In the genomic region with DNA sequence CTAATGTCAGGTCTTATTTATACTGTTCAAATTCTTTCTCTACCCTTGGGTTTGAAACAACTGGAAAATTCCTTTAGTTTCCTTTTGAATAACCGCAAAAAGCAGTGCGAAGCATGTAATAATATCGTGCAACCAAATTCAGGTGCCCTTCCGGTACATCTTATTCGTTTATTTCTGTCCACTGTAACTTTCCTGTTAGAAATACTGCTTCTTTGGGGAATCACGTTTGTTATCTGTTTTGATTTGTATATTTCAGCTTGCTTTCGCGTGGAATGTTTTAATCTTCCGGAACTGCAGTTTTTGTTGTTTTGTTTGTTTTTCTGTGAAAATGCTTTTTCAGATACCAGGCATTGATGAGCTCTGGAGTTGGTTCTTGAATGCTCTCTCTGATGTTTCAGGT, we compare ENCODE assay signal across 1 cellular context.
TF ChIP-seq lines count a peak whose summit lies in the region.

No MANE protein-coding gene starts in this region.

TF ChIP-seq in GM23338, 12 proteins besides CTCF, POLR2A, EP300 and RAD21 (continued from another document):
- TF ChIP-seq, protein P1, sequence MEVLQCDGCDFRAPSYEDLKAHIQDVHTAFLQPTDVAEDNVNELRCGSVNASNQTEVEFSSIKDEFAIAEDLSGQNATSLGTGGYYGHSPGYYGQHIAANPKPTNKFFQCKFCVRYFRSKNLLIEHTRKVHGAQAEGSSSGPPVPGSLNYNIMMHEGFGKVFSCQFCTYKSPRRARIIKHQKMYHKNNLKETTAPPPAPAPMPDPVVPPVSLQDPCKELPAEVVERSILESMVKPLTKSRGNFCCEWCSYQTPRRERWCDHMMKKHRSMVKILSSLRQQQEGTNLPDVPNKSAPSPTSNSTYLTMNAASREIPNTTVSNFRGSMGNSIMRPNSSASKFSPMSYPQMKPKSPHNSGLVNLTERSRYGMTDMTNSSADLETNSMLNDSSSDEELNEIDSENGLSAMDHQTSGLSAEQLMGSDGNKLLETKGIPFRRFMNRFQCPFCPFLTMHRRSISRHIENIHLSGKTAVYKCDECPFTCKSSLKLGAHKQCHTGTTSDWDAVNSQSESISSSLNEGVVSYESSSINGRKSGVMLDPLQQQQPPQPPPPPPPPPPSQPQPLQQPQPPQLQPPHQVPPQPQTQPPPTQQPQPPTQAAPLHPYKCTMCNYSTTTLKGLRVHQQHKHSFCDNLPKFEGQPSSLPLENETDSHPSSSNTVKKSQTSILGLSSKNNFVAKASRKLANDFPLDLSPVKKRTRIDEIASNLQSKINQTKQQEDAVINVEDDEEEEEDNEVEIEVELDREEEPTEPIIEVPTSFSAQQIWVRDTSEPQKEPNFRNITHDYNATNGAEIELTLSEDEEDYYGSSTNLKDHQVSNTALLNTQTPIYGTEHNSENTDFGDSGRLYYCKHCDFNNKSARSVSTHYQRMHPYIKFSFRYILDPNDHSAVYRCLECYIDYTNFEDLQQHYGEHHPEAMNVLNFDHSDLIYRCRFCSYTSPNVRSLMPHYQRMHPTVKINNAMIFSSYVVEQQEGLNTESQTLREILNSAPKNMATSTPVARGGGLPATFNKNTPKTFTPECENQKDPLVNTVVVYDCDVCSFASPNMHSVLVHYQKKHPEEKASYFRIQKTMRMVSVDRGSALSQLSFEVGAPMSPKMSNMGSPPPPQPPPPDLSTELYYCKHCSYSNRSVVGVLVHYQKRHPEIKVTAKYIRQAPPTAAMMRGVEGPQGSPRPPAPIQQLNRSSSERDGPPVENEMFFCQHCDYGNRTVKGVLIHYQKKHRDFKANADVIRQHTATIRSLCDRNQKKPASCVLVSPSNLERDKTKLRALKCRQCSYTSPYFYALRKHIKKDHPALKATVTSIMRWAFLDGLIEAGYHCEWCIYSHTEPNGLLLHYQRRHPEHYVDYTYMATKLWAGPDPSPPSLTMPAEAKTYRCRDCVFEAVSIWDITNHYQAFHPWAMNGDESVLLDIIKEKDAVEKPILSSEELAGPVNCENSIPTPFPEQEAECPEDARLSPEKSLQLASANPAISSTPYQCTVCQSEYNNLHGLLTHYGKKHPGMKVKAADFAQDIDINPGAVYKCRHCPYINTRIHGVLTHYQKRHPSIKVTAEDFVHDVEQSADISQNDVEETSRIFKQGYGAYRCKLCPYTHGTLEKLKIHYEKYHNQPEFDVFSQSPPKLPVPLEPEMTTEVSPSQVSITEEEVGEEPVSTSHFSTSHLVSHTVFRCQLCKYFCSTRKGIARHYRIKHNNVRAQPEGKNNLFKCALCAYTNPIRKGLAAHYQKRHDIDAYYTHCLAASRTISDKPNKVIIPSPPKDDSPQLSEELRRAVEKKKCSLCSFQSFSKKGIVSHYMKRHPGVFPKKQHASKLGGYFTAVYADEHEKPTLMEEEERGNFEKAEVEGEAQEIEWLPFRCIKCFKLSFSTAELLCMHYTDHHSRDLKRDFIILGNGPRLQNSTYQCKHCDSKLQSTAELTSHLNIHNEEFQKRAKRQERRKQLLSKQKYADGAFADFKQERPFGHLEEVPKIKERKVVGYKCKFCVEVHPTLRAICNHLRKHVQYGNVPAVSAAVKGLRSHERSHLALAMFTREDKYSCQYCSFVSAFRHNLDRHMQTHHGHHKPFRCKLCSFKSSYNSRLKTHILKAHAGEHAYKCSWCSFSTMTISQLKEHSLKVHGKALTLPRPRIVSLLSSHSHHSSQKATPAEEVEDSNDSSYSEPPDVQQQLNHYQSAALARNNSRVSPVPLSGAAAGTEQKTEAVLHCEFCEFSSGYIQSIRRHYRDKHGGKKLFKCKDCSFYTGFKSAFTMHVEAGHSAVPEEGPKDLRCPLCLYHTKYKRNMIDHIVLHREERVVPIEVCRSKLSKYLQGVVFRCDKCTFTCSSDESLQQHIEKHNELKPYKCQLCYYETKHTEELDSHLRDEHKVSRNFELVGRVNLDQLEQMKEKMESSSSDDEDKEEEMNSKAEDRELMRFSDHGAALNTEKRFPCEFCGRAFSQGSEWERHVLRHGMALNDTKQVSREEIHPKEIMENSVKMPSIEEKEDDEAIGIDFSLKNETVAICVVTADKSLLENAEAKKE (CRISPR knock-in tag; IDR thresholded peaks at IDR 0.05) = no peak
- TF ChIP-seq EZH2 (IDR thresholded peaks at IDR 0.05; ENCODE audit: low read depth, unreplicated experiment) (no peak), ZNF331 (CRISPR knock-in tag; IDR thresholded peaks at IDR 0.05; ENCODE audit: low read depth) (no peak), POLR2AphosphoS5 (IDR thresholded peaks at IDR 0.05; ENCODE audit: low read depth) (no peak), CREB1 (CRISPR knock-in tag; IDR thresholded peaks at IDR 0.05; ENCODE audit: low read depth) (no peak), JUNB (IDR thresholded peaks at IDR 0.05; ENCODE audit: unreplicated experiment) (no peak), NANOG (IDR thresholded peaks at IDR 0.05; ENCODE audit: borderline replicate concordance) (no peak), STAT1 (IDR thresholded peaks at IDR 0.05; ENCODE audit: unreplicated experiment) (no peak), EZH2phosphoT487 (IDR thresholded peaks at IDR 0.05; ENCODE audit: unreplicated experiment) (no peak)
- TF ChIP-seq, protein P2, sequence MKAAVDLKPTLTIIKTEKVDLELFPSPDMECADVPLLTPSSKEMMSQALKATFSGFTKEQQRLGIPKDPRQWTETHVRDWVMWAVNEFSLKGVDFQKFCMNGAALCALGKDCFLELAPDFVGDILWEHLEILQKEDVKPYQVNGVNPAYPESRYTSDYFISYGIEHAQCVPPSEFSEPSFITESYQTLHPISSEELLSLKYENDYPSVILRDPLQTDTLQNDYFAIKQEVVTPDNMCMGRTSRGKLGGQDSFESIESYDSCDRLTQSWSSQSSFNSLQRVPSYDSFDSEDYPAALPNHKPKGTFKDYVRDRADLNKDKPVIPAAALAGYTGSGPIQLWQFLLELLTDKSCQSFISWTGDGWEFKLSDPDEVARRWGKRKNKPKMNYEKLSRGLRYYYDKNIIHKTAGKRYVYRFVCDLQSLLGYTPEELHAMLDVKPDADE (IDR thresholded peaks at IDR 0.05) = no peak
TF ChIP-seq in GM23338: peak in this region for 0.
